Comparison of ENCODE assay signal across 15 cellular contexts in genomic region chr22:37324340-37325023, GRCh38. TPM values are rescaled to one million over a fixed set of nuclear protein-coding genes. Genes with fewer than 3 reads are reported as not detected.
A peak's percentile ranks its signal among the peaks of the same experiment; 100 is the strongest.
DNase-seq lines count a peak whose midpoint lies in the region; ATAC-seq, FAIRE-seq and TF ChIP-seq lines count a peak whose summit lies in the region.
"Had no signal": no experiment of that assay in that cellular context is flagged by ENCODE, and none has a peak within 500 bp of the region (broad histone marks: within the 10 kb centered on the region; RNA-seq: fewer than 3 reads in every experiment).

No MANE protein-coding gene starts in this region.

- H3K27ac ChIP-seq in HUES64 (ENCODE audit: low read depth, low read length): no peak overlapping the region
- no peak overlapping the region for H3K27ac ChIP-seq in esophagus muscularis mucosa (replicated peaks in 1 of 4)
- H3K27ac ChIP-seq: BLaER1 had no signal

- intact Hi-C loops in mucosa of descending colon (cut with DNase I, micrococcal nuclease): no loop called here
- intact Hi-C loops in esophagus muscularis mucosa (cut with DNase I): no loop called here

- DNase-seq in AG09309 (ENCODE audit: low read depth) (no peak), epithelial cell of proximal tubule (ENCODE audit: low read depth) (no peak), mucosa of descending colon (no peak), esophagus muscularis mucosa (ENCODE audit: extremely low spot score) (no peak), medulla oblongata (ENCODE audit: extremely low spot score) (no peak), urothelium cell line (ENCODE audit: low spot score) (no peak)
- no peak for DNase-seq in stimulated activated CD4-positive, alpha-beta T cell treated with anti-CD3 and anti-CD28 coated beads, Interleukin-4, amount 100 ng/mL, for 4 hours
- DNase-seq: activated naive CD4-positive, alpha-beta T cell treated with anti-CD3 and anti-CD28 coated beads, Interleukin-2, amount 10 ng/mL, durations not matched to agents 7 days and 5 days; central memory CD4-positive, alpha-beta T cell; DMS79 treated with DMSO at 0.1 percent for 48 hours; NCI-H526 treated with DMSO at 0.1 percent for 48 hours had no signal

- TF ChIP-seq EP300 in esophagus muscularis mucosa (IDR thresholded peaks at IDR 0.05): no peak

- H3K27me3 ChIP-seq in HUES64 (ENCODE audit: insufficient read depth, low read length): peaks cover 42% of the 10 kb centered on the region
- H3K27me3 ChIP-seq in esophagus muscularis mucosa: peaks cover 0 to 88% (median 19%) of the 10 kb centered on the region in 4 donors

- WGBS in HUES64: 9% methylated on average over 49 of the region's 49 CpGs
- 17% methylated on average over 15 of the region's 49 CpGs for WGBS in esophagus muscularis mucosa

- no peak for FAIRE-seq in urothelium cell line (lab: Jason Lieb, UNC)
- FAIRE-seq: pancreas had no signal

- TF ChIP-seq POLR2A in esophagus muscularis mucosa (IDR thresholded peaks at IDR 0.05; ENCODE audit: low read depth): no peak

- 0 out of 2 replicates have a peak, but pooled peaks cover 11% of the 10 kb centered on the region for H3K4me1 ChIP-seq in HUES64 (ENCODE audit: insufficient read depth, low read length)
- H3K4me1 ChIP-seq in mucosa of descending colon (ENCODE audit: low read depth): peaks cover 3% of the 10 kb centered on the region
- H3K4me1 ChIP-seq in esophagus muscularis mucosa: peaks cover 0 to 7% (median 3%) of the 10 kb centered on the region in 4 donors

- H3K9ac ChIP-seq in HUES64 (ENCODE audit: low read depth, low read length): no peak overlapping the region
- H3K9ac ChIP-seq: BLaER1 had no signal

- H3K4me3 ChIP-seq in AG09309 (ENCODE audit: control insufficient read depth, low read depth, low read length) (peak overlapping the region; percentile 11; the same call in 1 of the 2 replicates), HUES64 (ENCODE audit: low read length) (peak overlapping the region; percentile 46), epithelial cell of proximal tubule (ENCODE audit: low read depth, low read length) (peak overlapping the region; percentile 33), mucosa of descending colon (no peak overlapping the region), esophagus muscularis mucosa (no peak overlapping the region)
- H3K4me3 ChIP-seq: BLaER1 had no signal

- H3K36me3 ChIP-seq in HUES64 (ENCODE audit: insufficient read depth, low read length): no peaks in the 10 kb centered on the region
- H3K36me3 ChIP-seq in mucosa of descending colon (ENCODE audit: low read depth): no peaks in the 10 kb centered on the region
- H3K36me3 ChIP-seq in esophagus muscularis mucosa: no peaks in the 10 kb centered on the region
- H3K36me3 ChIP-seq: BLaER1, pancreas had no signal

- peak; percentile 16 for ATAC-seq in mucosa of descending colon

- no peaks in the 10 kb centered on the region for H3K9me3 ChIP-seq in HUES64 (ENCODE audit: insufficient read depth, low read depth, low read length)
- H3K9me3 ChIP-seq in mucosa of descending colon: no peaks in the 10 kb centered on the region
- no peaks in the 10 kb centered on the region for H3K9me3 ChIP-seq in esophagus muscularis mucosa
- H3K9me3 ChIP-seq: BLaER1, pancreas had no signal

- TF ChIP-seq CTCF in AG09309 (IDR thresholded peaks at IDR 0.05; ENCODE audit: control insufficient read depth, insufficient read depth, low read depth, low read length, missing control alignments): no peak
- TF ChIP-seq CTCF in epithelial cell of proximal tubule (conservative IDR thresholded peaks at IDR 0.05; ENCODE audit: low read depth, low read length): no peak
- TF ChIP-seq CTCF in mucosa of descending colon (IDR thresholded peaks at IDR 0.05): no peak
- TF ChIP-seq CTCF in esophagus muscularis mucosa (IDR thresholded peaks at IDR 0.05): no peak

RNA-seq across cellular contexts. Expression of gene CYTH4, which starts 42.2 kb away (rescaled TPM):
- not detected for polyA plus RNA-seq in HUES64 (2013, experiment 1 of 2)
- polyA plus RNA-seq in HUES64 (2013, experiment 2 of 2): not detected
- total RNA-seq in epithelial cell of proximal tubule: 0.07 TPM in 1 of 2 replicates, not detected in the other
- total RNA-seq in mucosa of descending colon: 10 to 100 TPM in 2 of 3 donors, 1 to 10 TPM in 1; 8.7 to 13.3 (median 11.6) TPM
- total RNA-seq in esophagus muscularis mucosa: 10 to 100 TPM in 2 of 4 donors, 1 to 10 TPM in 2; 5.1 to 27.3 (median 9.4) TPM
- total RNA-seq: mesothelial cell of epicardium had no signal

Comparison
In these comparisons a context has a peak if more than half of its experiments do, and no peak if none do; other contexts are left out.
1. H3K4me3 ChIP-seq: peak in AG09309 (single experiment), HUES64 (single experiment) and epithelial cell of proximal tubule (single experiment); none in mucosa of descending colon (single experiment) and esophagus muscularis mucosa (0 of 4).